28 cellular contexts compared by ENCODE assay signal in the genomic region with DNA sequence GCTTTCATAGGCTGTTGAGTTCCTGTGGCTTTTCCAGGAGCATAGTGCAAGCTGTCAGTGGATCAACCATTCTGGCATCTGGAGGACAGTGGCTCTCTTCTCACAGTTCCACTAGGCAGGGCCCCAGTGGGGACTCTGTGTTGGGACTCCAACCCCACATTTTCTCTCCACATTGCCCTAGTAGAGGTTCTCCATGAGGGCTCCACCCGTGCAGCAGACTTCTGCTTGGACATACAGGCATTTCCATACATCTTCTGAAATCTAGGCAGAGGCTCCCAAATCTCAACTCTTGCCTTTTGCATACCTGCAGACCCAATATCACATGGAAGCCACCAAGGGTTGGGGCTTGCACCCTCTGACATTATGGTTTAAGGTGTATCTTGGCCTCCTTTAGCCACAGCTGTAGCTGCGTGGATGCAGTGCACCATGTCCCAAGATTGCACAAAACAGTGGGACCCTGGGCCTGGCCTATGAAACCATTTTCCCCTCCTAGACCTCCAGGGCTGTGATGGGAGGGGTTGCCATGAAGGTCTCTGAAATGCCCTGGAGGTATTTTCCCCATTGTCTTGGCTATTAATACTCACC.
"Had no signal": no experiment of that assay in that cellular context is flagged by ENCODE, and none has a peak within 500 bp of the region (broad histone marks: within the 10 kb centered on the region; RNA-seq: fewer than 3 reads in every experiment).

No MANE protein-coding gene starts in this region.

- H2AFZ ChIP-seq: hepatocyte, neural progenitor cell had no signal

- H3K9me3 ChIP-seq: pancreas, prostate gland, upper lobe of right lung had no signal

- FAIRE-seq: pancreas, urothelium cell line had no signal

- H3K4me3 ChIP-seq: hepatocyte, left ventricle myocardium inferior, lung, neural progenitor cell, pancreas, prostate gland, skin epidermis, suprapubic skin, thoracic aorta, tibial artery, upper lobe of right lung had no signal

- H3K4me1 ChIP-seq: neural progenitor cell, pancreas, prostate gland, suprapubic skin, tibial artery, upper lobe of right lung had no signal

- H3K27ac ChIP-seq: hepatocyte, left ventricle myocardium inferior, neural progenitor cell, pancreas, prostate gland, skin epidermis, suprapubic skin, thoracic aorta, tibial artery, upper lobe of right lung had no signal

- H3K9ac ChIP-seq: neural progenitor cell had no signal

- H3K36me3 ChIP-seq: left ventricle myocardium inferior, neural progenitor cell, pancreas, prostate gland, suprapubic skin, thoracic aorta, tibial artery, upper lobe of right lung had no signal

- H3K27me3 ChIP-seq: hepatocyte, neural progenitor cell, pancreas, suprapubic skin, tibial artery, upper lobe of right lung had no signal

- DNase-seq: islet precursor cell; left ventricle myocardium inferior; mesendoderm; naive B cell; natural killer cell; nephron progenitor cell; pancreas; posterior cingulate gyrus; retina; right cardiac atrium; stimulated activated CD4-positive, alpha-beta T cell treated with anti-CD3 and anti-CD28 coated beads, Interleukin-12 subunit alpha, Interleukin-12 subunit beta, amount 100 ng/mL, for 4 hours; stimulated activated CD4-positive, alpha-beta T cell treated with anti-CD3 and anti-CD28 coated beads, Interleukin-15, amount 100 ng/mL, for 24 hours; stimulated activated CD4-positive, alpha-beta T cell treated with anti-CD3 and anti-CD28 coated beads, Interleukin-2, amount 100 ng/mL, for 24 hours; stimulated activated CD4-positive, alpha-beta T cell treated with anti-CD3 and anti-CD28 coated beads, Interleukin-4, amount 100 ng/mL, for 1 hour; stimulated activated naive B cell treated with anti-CD40 and anti-IgM and Interleukin-4, amounts not matched to agents 10 μg/mL and 1 μg/mL and 100 μg/mL, for 72 hours; stimulated activated naive CD8-positive, alpha-beta T cell treated with anti-CD3 and anti-CD28 coated beads, Interleukin-15, Interleukin-2, amounts not matched to agents 100 U/mL and 50 U/mL, for 24 hours; tibial artery; trophoblast cell; upper lobe of right lung had no signal

- H3K4me2 ChIP-seq: hepatocyte, neural progenitor cell had no signal

- ATAC-seq: natural killer cell; pancreas; right cardiac atrium; sciatic nerve; stimulated activated naive B cell treated with anti-CD40 and anti-IgM and Interleukin-4, amounts not matched to agents 10 μg/mL and 1 μg/mL and 100 μg/mL, for 72 hours; stimulated activated naive CD8-positive, alpha-beta T cell treated with anti-CD3 and anti-CD28 coated beads, Interleukin-15, Interleukin-2, amounts not matched to agents 100 U/mL and 50 U/mL, for 24 hours; upper lobe of right lung had no signal

- H3K79me2 ChIP-seq: hepatocyte had no signal
